Comparison of ENCODE assay signal across 9 cellular contexts in genomic region chr3:157088133-157088488, GRCh38.
A peak's percentile ranks its signal among the peaks of the same experiment; 100 is the strongest.
DNase-seq lines count a peak whose midpoint lies in the region; ATAC-seq lines count a peak whose summit lies in the region.
"Had no signal": no experiment of that assay in that cellular context is flagged by ENCODE, and none has a peak within 500 bp of the region (broad histone marks: within the 10 kb centered on the region; RNA-seq: fewer than 3 reads in every experiment).

No MANE protein-coding gene starts in this region.

- H3K9me3 Mint-ChIP-seq in activated CD4-positive, alpha-beta T cell treated with anti-CD3 and anti-CD28 coated beads, Interleukin-2, amount 10 ng/mL, durations not matched to agents 24 days and 14 days = peaks cover 5% of the 10 kb centered on the region

- intact Hi-C loops in activated CD4-positive, alpha-beta T cell treated with anti-CD3 and anti-CD28 coated beads, Interleukin-2, amount 10 ng/mL, durations not matched to agents 24 days and 14 days (cut with micrococcal nuclease) = loop anchor here (1.0 to 5.0 kb wide), 6 partner anchors 72 to 1236 kb away; partner anchors contain the start of genes CCNL1, SLC33A1 and SSR3
- intact Hi-C loops in left colon (cut with DNase I, micrococcal nuclease) = loop anchor here (5.0 to 10.0 kb wide), 4 partner anchors 39 to 553 kb away; partner anchors contain the start of gene TIPARP (in 1 of the 2)

- H3K27ac ChIP-seq in thymus (ENCODE audit: low read depth) = peak overlapping the region; percentile 86

- WGBS in thymus = 49% methylated on average over 6 of the region's 6 CpGs

- peak; percentile 1 for ATAC-seq in left colon

- H3K4me3 Mint-ChIP-seq in activated CD4-positive, alpha-beta T cell treated with anti-CD3 and anti-CD28 coated beads, Interleukin-2, amount 10 ng/mL, durations not matched to agents 24 days and 14 days = peak overlapping the region; percentile 75

- peaks cover 37% of the 10 kb centered on the region for H3K4me1 ChIP-seq in adipocyte (ENCODE audit: control insufficient read depth, insufficient read depth, low read length)
- peaks cover 15% of the 10 kb centered on the region for H3K4me1 ChIP-seq in thymus (ENCODE audit: control insufficient read depth, insufficient read depth, low read length)

- H3K36me3 ChIP-seq in adipocyte (ENCODE audit: control insufficient read depth, insufficient read depth, low read length, severe bottlenecking) (no peaks in the 10 kb centered on the region), thymus (ENCODE audit: control insufficient read depth, insufficient read depth) (no peaks in the 10 kb centered on the region)

- peak overlapping the region; percentile 93 for H3K27ac Mint-ChIP-seq in activated CD4-positive, alpha-beta T cell treated with anti-CD3 and anti-CD28 coated beads, Interleukin-2, amount 10 ng/mL, durations not matched to agents 24 days and 14 days

- DNase-seq in activated CD4-positive, alpha-beta T cell treated with anti-CD3 and anti-CD28 coated beads, Interleukin-2, amount 10 ng/mL, durations not matched to agents 24 days and 14 days = peak; percentile 66
- no peak for DNase-seq in activated CD4-positive, alpha-beta T cell treated with anti-CD3 and anti-CD28 coated beads for 4 hours
- DNase-seq in adipocyte (ENCODE audit: low read depth) (peak; percentile 51), left colon (peak in 1 of 2 donors; percentile 20), islet precursor cell (no peak), COLO668 (lab: John Stamatoyannopoulos, UW; ENCODE audit: unreplicated experiment) (no peak), mucosa of gallbladder (ENCODE audit: low spot score) (no peak)
- DNase-seq: COR-L47 had no signal

- no peaks in the 10 kb centered on the region for H3K27me3 Mint-ChIP-seq in activated CD4-positive, alpha-beta T cell treated with anti-CD3 and anti-CD28 coated beads, Interleukin-2, amount 10 ng/mL, durations not matched to agents 24 days and 14 days

- peak overlapping the region; percentile 81 for H3K4me3 ChIP-seq in adipocyte (ENCODE audit: low read length)
- H3K4me3 ChIP-seq in thymus (ENCODE audit: low read length) = peak overlapping the region; percentile 57

- H3K9ac ChIP-seq in adipocyte (ENCODE audit: low read length) = peak overlapping the region; percentile 94

- no peaks in the 10 kb centered on the region for H3K36me3 Mint-ChIP-seq in activated CD4-positive, alpha-beta T cell treated with anti-CD3 and anti-CD28 coated beads, Interleukin-2, amount 10 ng/mL, durations not matched to agents 24 days and 14 days (ENCODE audit: low read depth)

- peaks cover 70% of the 10 kb centered on the region for H3K4me1 Mint-ChIP-seq in activated CD4-positive, alpha-beta T cell treated with anti-CD3 and anti-CD28 coated beads, Interleukin-2, amount 10 ng/mL, durations not matched to agents 24 days and 14 days

- no peaks in the 10 kb centered on the region for H3K27me3 ChIP-seq in adipocyte (replicated peaks; ENCODE audit: control insufficient read depth, insufficient read depth, low read length)
- no peaks in the 10 kb centered on the region for H3K27me3 ChIP-seq in thymus (ENCODE audit: control insufficient read depth, insufficient read depth)

- H3K9me3 ChIP-seq in adipocyte (ENCODE audit: control insufficient read depth, low read length) (no peaks in the 10 kb centered on the region), thymus (ENCODE audit: control insufficient read depth) (no peaks in the 10 kb centered on the region)

Comparison
In these comparisons a context has a peak if more than half of its experiments do, and no peak if none do; other contexts are left out.
1. DNase-seq: peak in activated CD4-positive, alpha-beta T cell treated with anti-CD3 and anti-CD28 coated beads, Interleukin-2, amount 10 ng/mL, durations not matched to agents 24 days and 14 days (single experiment) and adipocyte (single experiment); none in activated CD4-positive, alpha-beta T cell treated with anti-CD3 and anti-CD28 coated beads for 4 hours (0 of 2), islet precursor cell (single experiment), COLO668 (single experiment) and mucosa of gallbladder (single experiment).